In genomic region chr12:17381211-17381610, GRCh38 we compare ENCODE assay signal across 29 cellular contexts.
"Had no signal": no experiment of that assay in that cellular context is flagged by ENCODE, and none has a peak within 500 bp of the region (broad histone marks: within the 10 kb centered on the region; RNA-seq: fewer than 3 reads in every experiment).

No MANE protein-coding gene starts in this region.

- DNase-seq: activated CD4-positive, alpha-beta T cell treated with anti-CD3 and anti-CD28 coated beads for 48 hours; activated CD4-positive, alpha-beta T cell treated with anti-CD3 and anti-CD28 coated beads, Interleukin-2, amount 50 U/mL, for 48 hours; activated CD8-positive, alpha-beta memory T cell treated with anti-CD3 and anti-CD28 coated beads, Interleukin-2, amount 50 U/mL, for 4 hours; activated effector memory CD4-positive, alpha-beta T cell treated with anti-CD3 and anti-CD28 coated beads, Interleukin-2, amount 50 U/mL, for 16 hours; activated naive CD4-positive, alpha-beta T cell treated with anti-CD3 and anti-CD28 coated beads, Interleukin-2, amount 10 ng/mL, durations not matched to agents 7 days and 5 days; activated naive CD8-positive, alpha-beta T cell treated with anti-CD3 and anti-CD28 coated beads, Interleukin-2, amount 10 ng/mL, durations not matched to agents 7 days and 5 days; activated T-cell treated with anti-CD3 and anti-CD28 coated beads, Interleukin-2, amount 50 U/mL, for 1 hour; amniotic stem cell; central memory CD4-positive, alpha-beta T cell; endodermal cell; esophagus squamous epithelium; foreskin melanocyte; left ventricle myocardium inferior; nucleus accumbens; pancreas; sigmoid colon; stimulated activated CD4-positive, alpha-beta T cell treated with anti-CD3 and anti-CD28 coated beads, Interleukin-15, amount 100 ng/mL, for 24 hours; stimulated activated CD4-positive, alpha-beta T cell treated with anti-CD3 and anti-CD28 coated beads, Interleukin-2, amount 100 ng/mL, for 24 hours; stimulated activated naive B cell treated with anti-CD40 and anti-IgM and Interleukin-4, amounts not matched to agents 10 μg/mL and 1 μg/mL and 100 μg/mL, for 72 hours; stomach; T-helper 1 cell; thyroid gland; upper lobe of right lung had no signal

- H3K27me3 Mint-ChIP-seq: activated naive CD4-positive, alpha-beta T cell treated with anti-CD3 and anti-CD28 coated beads, Interleukin-2, amount 10 ng/mL, durations not matched to agents 7 days and 5 days; activated naive CD8-positive, alpha-beta T cell treated with anti-CD3 and anti-CD28 coated beads, Interleukin-2, amount 10 ng/mL, durations not matched to agents 7 days and 5 days; dendritic cell treated with granulocyte-macrophage colony-stimulating factor and Interleukin-4, amounts not matched to agents 40 ng/mL and 50 ng/mL, for 4 days; stimulated activated naive B cell treated with anti-CD40 and anti-IgM and Interleukin-4, amounts not matched to agents 10 μg/mL and 1 μg/mL and 100 μg/mL, for 72 hours had no signal

- H3K4me1 Mint-ChIP-seq: activated naive CD4-positive, alpha-beta T cell treated with anti-CD3 and anti-CD28 coated beads, Interleukin-2, amount 10 ng/mL, durations not matched to agents 7 days and 5 days; activated naive CD8-positive, alpha-beta T cell treated with anti-CD3 and anti-CD28 coated beads, Interleukin-2, amount 10 ng/mL, durations not matched to agents 7 days and 5 days; stimulated activated naive B cell treated with anti-CD40 and anti-IgM and Interleukin-4, amounts not matched to agents 10 μg/mL and 1 μg/mL and 100 μg/mL, for 72 hours had no signal

- H3K36me3 Mint-ChIP-seq: activated naive CD4-positive, alpha-beta T cell treated with anti-CD3 and anti-CD28 coated beads, Interleukin-2, amount 10 ng/mL, durations not matched to agents 7 days and 5 days; activated naive CD8-positive, alpha-beta T cell treated with anti-CD3 and anti-CD28 coated beads, Interleukin-2, amount 10 ng/mL, durations not matched to agents 7 days and 5 days; stimulated activated naive B cell treated with anti-CD40 and anti-IgM and Interleukin-4, amounts not matched to agents 10 μg/mL and 1 μg/mL and 100 μg/mL, for 72 hours had no signal

- H3K4me1 ChIP-seq: esophagus squamous epithelium, left ventricle myocardium inferior, pancreas, prostate gland, sigmoid colon, stomach, thyroid gland, upper lobe of right lung had no signal

- H3K4me3 Mint-ChIP-seq: activated naive CD4-positive, alpha-beta T cell treated with anti-CD3 and anti-CD28 coated beads, Interleukin-2, amount 10 ng/mL, durations not matched to agents 7 days and 5 days; activated naive CD8-positive, alpha-beta T cell treated with anti-CD3 and anti-CD28 coated beads, Interleukin-2, amount 10 ng/mL, durations not matched to agents 7 days and 5 days; activated T-helper 1 cell treated with anti-CD3 and anti-CD28 coated beads, Interleukin-12 subunit alpha, Interleukin-12 subunit beta, Interleukin-2, Interleukin-4 antibody, amounts not matched to agents 30 ng/mL and 10 ng/mL and 1 ng/mL, durations not matched to agents 14 hours and 24 hours and 36 hours; dendritic cell treated with granulocyte-macrophage colony-stimulating factor and Interleukin-4, amounts not matched to agents 40 ng/mL and 50 ng/mL, for 4 days; endodermal cell; stimulated activated naive B cell treated with anti-CD40 and anti-IgM and Interleukin-4, amounts not matched to agents 10 μg/mL and 1 μg/mL and 100 μg/mL, for 72 hours; T-helper 2 cell treated with Interferon-gamma antibody and Interleukin-4, amounts not matched to agents 5 μg/mL and 100 μg/mL, for 36 hours had no signal

- H3K9me3 ChIP-seq: esophagus squamous epithelium, pancreas, prostate gland, sigmoid colon, thyroid gland, upper lobe of right lung had no signal

- H3K4me3 ChIP-seq: esophagus squamous epithelium, left ventricle myocardium inferior, lung, pancreas, prostate gland, sigmoid colon, stomach, thyroid gland, upper lobe of right lung had no signal

- H3K27me3 ChIP-seq: esophagus squamous epithelium, sigmoid colon, stomach, thyroid gland, upper lobe of right lung had no signal

- H3K36me3 ChIP-seq: esophagus squamous epithelium, left ventricle myocardium inferior, pancreas, prostate gland, sigmoid colon, stomach, thyroid gland, upper lobe of right lung had no signal

- H3K27ac Mint-ChIP-seq: activated naive CD4-positive, alpha-beta T cell treated with anti-CD3 and anti-CD28 coated beads, Interleukin-2, amount 10 ng/mL, durations not matched to agents 7 days and 5 days; activated naive CD8-positive, alpha-beta T cell treated with anti-CD3 and anti-CD28 coated beads, Interleukin-2, amount 10 ng/mL, durations not matched to agents 7 days and 5 days; activated T-helper 1 cell treated with anti-CD3 and anti-CD28 coated beads, Interleukin-12 subunit alpha, Interleukin-12 subunit beta, Interleukin-2, Interleukin-4 antibody, amounts not matched to agents 30 ng/mL and 10 ng/mL and 1 ng/mL, durations not matched to agents 14 hours and 24 hours and 36 hours; dendritic cell treated with granulocyte-macrophage colony-stimulating factor and Interleukin-4, amounts not matched to agents 40 ng/mL and 50 ng/mL, for 4 days; endodermal cell; stimulated activated naive B cell treated with anti-CD40 and anti-IgM and Interleukin-4, amounts not matched to agents 10 μg/mL and 1 μg/mL and 100 μg/mL, for 72 hours; T-helper 2 cell treated with Interferon-gamma antibody and Interleukin-4, amounts not matched to agents 5 μg/mL and 100 μg/mL, for 36 hours had no signal

- H3K27ac ChIP-seq: esophagus squamous epithelium, left ventricle myocardium inferior, pancreas, prostate gland, sigmoid colon, stomach, thyroid gland, upper lobe of right lung, VCaP had no signal
